In genomic region chr20:17391108-17391771, GRCh38 we compare ENCODE assay signal across 19 cellular contexts.
"Had no signal": no experiment of that assay in that cellular context is flagged by ENCODE, and none has a peak within 500 bp of the region (broad histone marks: within the 10 kb centered on the region; RNA-seq: fewer than 3 reads in every experiment).

No MANE protein-coding gene starts in this region.

- H3K27ac Mint-ChIP-seq: activated CD4-positive, alpha-beta T cell treated with anti-CD3 and anti-CD28 coated beads, Interleukin-2, amount 10 ng/mL, durations not matched to agents 24 days and 14 days; activated CD8-positive, alpha-beta T cell treated with anti-CD3 and anti-CD28 coated beads for 36 hours; activated naive CD4-positive, alpha-beta T cell treated with anti-CD3 and anti-CD28 coated beads for 36 hours; activated T-cell treated with anti-CD3 and anti-CD28 coated beads, Interleukin-2, amount 50 U/mL, for 24 hours; naive B cell; neural progenitor cell; stimulated activated effector memory CD8-positive, alpha-beta T cell treated with anti-CD3 and anti-CD28 coated beads, Interleukin-12 subunit alpha, Interleukin-12 subunit beta, amount 100 ng/mL, for 72 hours had no signal

- H3K9ac ChIP-seq: neural progenitor cell had no signal

- H3K4me1 Mint-ChIP-seq: activated CD4-positive, alpha-beta T cell treated with anti-CD3 and anti-CD28 coated beads, Interleukin-2, amount 10 ng/mL, durations not matched to agents 24 days and 14 days; naive B cell; neural progenitor cell; stimulated activated effector memory CD8-positive, alpha-beta T cell treated with anti-CD3 and anti-CD28 coated beads, Interleukin-12 subunit alpha, Interleukin-12 subunit beta, amount 100 ng/mL, for 72 hours had no signal

- H3K27ac ChIP-seq: body of pancreas, neural progenitor cell, psoas muscle, stomach had no signal

- DNase-seq: activated CD4-positive, alpha-beta T cell treated with anti-CD3 and anti-CD28 coated beads, Interleukin-2, amount 10 ng/mL, durations not matched to agents 24 days and 14 days; activated CD8-positive, alpha-beta T cell treated with anti-CD3 and anti-CD28 coated beads for 36 hours; activated naive CD4-positive, alpha-beta T cell treated with anti-CD3 and anti-CD28 coated beads for 36 hours; activated T-cell treated with anti-CD3 and anti-CD28 coated beads, Interleukin-2, amount 50 U/mL, for 24 hours; body of pancreas; central memory CD4-positive, alpha-beta T cell; dorsolateral prefrontal cortex; mesenchymal stem cell; mucosa of descending colon; naive B cell; psoas muscle; right cardiac atrium; small intestine; stimulated activated CD4-positive, alpha-beta T cell treated with anti-CD3 and anti-CD28 coated beads, Interleukin-4, amount 100 ng/mL, for 1 hour; stomach; trophoblast cell had no signal

- H2AFZ ChIP-seq: neural progenitor cell had no signal

- ATAC-seq: activated CD8-positive, alpha-beta T cell treated with anti-CD3 and anti-CD28 coated beads for 36 hours; body of pancreas; mucosa of descending colon; psoas muscle; right cardiac atrium; stimulated activated effector memory CD8-positive, alpha-beta T cell treated with anti-CD3 and anti-CD28 coated beads, Interleukin-12 subunit alpha, Interleukin-12 subunit beta, amount 100 ng/mL, for 72 hours had no signal

- H3K36me3 ChIP-seq: neural progenitor cell, stomach had no signal

- H3K4me1 ChIP-seq: body of pancreas, neural progenitor cell, psoas muscle, stomach had no signal

- H3K4me3 Mint-ChIP-seq: activated CD4-positive, alpha-beta T cell treated with anti-CD3 and anti-CD28 coated beads, Interleukin-2, amount 10 ng/mL, durations not matched to agents 24 days and 14 days; activated CD8-positive, alpha-beta T cell treated with anti-CD3 and anti-CD28 coated beads for 36 hours; activated naive CD4-positive, alpha-beta T cell treated with anti-CD3 and anti-CD28 coated beads for 36 hours; activated T-cell treated with anti-CD3 and anti-CD28 coated beads, Interleukin-2, amount 50 U/mL, for 24 hours; naive B cell; neural progenitor cell; stimulated activated effector memory CD8-positive, alpha-beta T cell treated with anti-CD3 and anti-CD28 coated beads, Interleukin-12 subunit alpha, Interleukin-12 subunit beta, amount 100 ng/mL, for 72 hours had no signal

- H3K36me3 Mint-ChIP-seq: naive B cell; neural progenitor cell; stimulated activated effector memory CD8-positive, alpha-beta T cell treated with anti-CD3 and anti-CD28 coated beads, Interleukin-12 subunit alpha, Interleukin-12 subunit beta, amount 100 ng/mL, for 72 hours had no signal

- H3K4me3 ChIP-seq: body of pancreas, dorsolateral prefrontal cortex, mucosa of descending colon, neural progenitor cell, psoas muscle, stomach had no signal

- H3K4me2 ChIP-seq: neural progenitor cell had no signal

- FAIRE-seq: colon, small intestine had no signal

- H3K9me3 Mint-ChIP-seq: activated CD4-positive, alpha-beta T cell treated with anti-CD3 and anti-CD28 coated beads, Interleukin-2, amount 10 ng/mL, durations not matched to agents 24 days and 14 days; activated CD8-positive, alpha-beta T cell treated with anti-CD3 and anti-CD28 coated beads for 36 hours; activated naive CD4-positive, alpha-beta T cell treated with anti-CD3 and anti-CD28 coated beads for 36 hours; activated T-cell treated with anti-CD3 and anti-CD28 coated beads, Interleukin-2, amount 50 U/mL, for 24 hours; neural progenitor cell; stimulated activated effector memory CD8-positive, alpha-beta T cell treated with anti-CD3 and anti-CD28 coated beads, Interleukin-12 subunit alpha, Interleukin-12 subunit beta, amount 100 ng/mL, for 72 hours had no signal

- H3K9me3 ChIP-seq: body of pancreas, mucosa of descending colon, psoas muscle, stomach had no signal

- H3K27me3 ChIP-seq: body of pancreas, dorsolateral prefrontal cortex, neural progenitor cell, stomach had no signal

- H3K27me3 Mint-ChIP-seq: activated CD8-positive, alpha-beta T cell treated with anti-CD3 and anti-CD28 coated beads for 36 hours had no signal
